Comparison of ENCODE assay signal across 25 cellular contexts in genomic region chr13:32087955-32088747, GRCh38. TPM values are rescaled to one million over a fixed set of nuclear protein-coding genes. Genes with fewer than 3 reads are reported as not detected.
A peak's percentile ranks its signal among the peaks of the same experiment; 100 is the strongest.
DNase-seq lines count a peak whose midpoint lies in the region; ATAC-seq and TF ChIP-seq lines count a peak whose summit lies in the region.
"Had no signal": no experiment of that assay in that cellular context is flagged by ENCODE, and none has a peak within 500 bp of the region (broad histone marks: within the 10 kb centered on the region; RNA-seq: fewer than 3 reads in every experiment).

No MANE protein-coding gene starts in this region.

- H3K56ac ChIP-seq in IMR-90 (ENCODE audit: extremely low read depth, insufficient read depth, low read length), result no peak overlapping the region

- no peaks in the 10 kb centered on the region for H3K9me3 ChIP-seq in IMR-90 (ENCODE audit: control insufficient read depth, insufficient read depth, low read length)
- H3K9me3 ChIP-seq in smooth muscle cell (replicated peaks; ENCODE audit: low read depth), result no peaks in the 10 kb centered on the region
- H3K9me3 ChIP-seq: ascending aorta, thoracic aorta had no signal

- H3K79me1 ChIP-seq in IMR-90 (ENCODE audit: low read depth in 1 of 2, low read length in 2 of 2), result peaks cover 0 to 8% of the 10 kb centered on the region in 2 experiments; a peak in 2 of 4 replicates

- intact Hi-C loops in IMR-90 (cut with micrococcal nuclease), result loop anchor here (10.0 kb wide), 1 partner anchor 53 kb away; the partner anchor contains the start of gene FRY

- H3K23ac ChIP-seq in IMR-90 (ENCODE audit: low read depth, low read length), result 0 out of 2 replicates have a peak overlapping the region, but pooled peaks have one; percentile 0

- H3K9ac ChIP-seq in IMR-90 (ENCODE audit: low read depth, low read length) (no peak overlapping the region), smooth muscle cell (ENCODE audit: low read depth) (no peak overlapping the region)

- H3F3A ChIP-seq in smooth muscle cell (ENCODE audit: low read depth), result no peaks in the 10 kb centered on the region

- no TSS peak for BruUV-seq in IMR-90 (replicated peaks; lab: Mats Ljungman, UMichigan)

- H3K27ac ChIP-seq in IMR-90 (ENCODE audit: insufficient read depth, low read length) (peak overlapping the region; percentile 0; the same call in 1 of the 2 replicates), smooth muscle cell (ENCODE audit: low read depth) (peak overlapping the region; percentile 17)
- H3K27ac ChIP-seq: ascending aorta, RWPE1, SK-N-MC, thoracic aorta, WERI-Rb-1 had no signal

- TF ChIP-seq CTCF in IMR-90 (conservative IDR thresholded peaks at IDR 0.05; ENCODE audit: low read depth, low read length) (no peak), smooth muscle cell (IDR thresholded peaks at IDR 0.05; ENCODE audit: borderline replicate concordance, insufficient read depth, poor library complexity, severe bottlenecking) (no peak)

- peak overlapping the region; percentile 2; the same call in 1 of the 2 replicates for H2BK120ac ChIP-seq in IMR-90 (ENCODE audit: low read depth, low read length)

- WGBS in IMR-90 (ENCODE audit: extremely low coverage in 2 of 2, insufficient read length in 1 of 2), 2 experiments, result no CpG with 5 or more reads among the region's 1 CpG
- 71% methylated on average over 1 of the region's 1 CpG for WGBS in smooth muscle cell (ENCODE audit: low lambda C conversion rate)

- H4K20me1 ChIP-seq in IMR-90 (ENCODE audit: insufficient read depth, low read length) (no peaks in the 10 kb centered on the region), smooth muscle cell (ENCODE audit: low read depth) (no peaks in the 10 kb centered on the region)

- H2AFZ ChIP-seq in IMR-90 (replicated peaks; ENCODE audit: low read length, poor library complexity), result no peak overlapping the region
- H2AFZ ChIP-seq in smooth muscle cell (ENCODE audit: low read depth), result no peak overlapping the region

- no peak overlapping the region for H3K4me3 ChIP-seq in IMR-90 (ENCODE audit: insufficient read depth, low read depth, low read length)
- no peak overlapping the region for H3K4me3 ChIP-seq in smooth muscle cell
- H3K4me3 ChIP-seq: ascending aorta, SK-N-MC, thoracic aorta had no signal

- no peak overlapping the region for H2BK15ac ChIP-seq in IMR-90 (ENCODE audit: low read depth, low read length)

- peak overlapping the region; percentile 12; the same call in 1 of the 2 replicates for H3K4me2 ChIP-seq in IMR-90 (ENCODE audit: low read depth, low read length)
- H3K4me2 ChIP-seq in smooth muscle cell, result no peak overlapping the region

- no peaks in the 10 kb centered on the region for H3K27me3 ChIP-seq in IMR-90 (ENCODE audit: control insufficient read depth, insufficient read depth, low read length)
- H3K27me3 ChIP-seq in smooth muscle cell (ENCODE audit: low read depth), result no peaks in the 10 kb centered on the region
- H3K27me3 ChIP-seq: ascending aorta had no signal

- in situ Hi-C loops in IMR-90 (cut with MboI; ENCODE audit: low sequenced_read_pairs), result no loop called here

- no peak overlapping the region for H4K8ac ChIP-seq in IMR-90 (ENCODE audit: low read depth in 2 of 2, low read length in 2 of 2)

- no peak overlapping the region for H3K14ac ChIP-seq in IMR-90 (replicated peaks; ENCODE audit: low read depth, low read length)

- POLR2A ChIA-PET in IMR-90 (lab: Charles Lee; ENCODE audit: unreplicated experiment), result interaction anchor here (0.7 kb wide), 1 partner anchor 19 kb away, joined by 4 read pairs; no protein-coding TSS in a partner anchor

- H3K36me3 ChIP-seq in IMR-90 (ENCODE audit: control insufficient read depth, insufficient read depth, low read length), result peaks cover 5% of the 10 kb centered on the region; the same call in 1 of the 2 replicates
- no peaks in the 10 kb centered on the region for H3K36me3 ChIP-seq in smooth muscle cell (ENCODE audit: low read depth)
- H3K36me3 ChIP-seq: thoracic aorta, WERI-Rb-1 had no signal

- H3K4ac ChIP-seq in IMR-90 (ENCODE audit: low read depth, low read length), result no peak overlapping the region; the same call in 1 of the 2 replicates

- peak overlapping the region; percentile 11; the same call in 1 of the 2 replicates for H2BK20ac ChIP-seq in IMR-90 (ENCODE audit: low read depth, low read length)

- no peak overlapping the region for H2AK9ac ChIP-seq in IMR-90 (replicated peaks; ENCODE audit: low read depth, low read length, poor library complexity)

- H2AK5ac ChIP-seq in IMR-90 (ENCODE audit: low read depth, low read length), result no peak overlapping the region

- dilution Hi-C loops in IMR-90 (cut with HindIII; ENCODE audit: low sequenced_read_pairs, unreplicated experiment), result no loop called here

- peak overlapping the region; percentile 68 for H2BK5ac ChIP-seq in IMR-90 (ENCODE audit: low read depth, low read length, poor library complexity, severe bottlenecking)

- H3K9me1 ChIP-seq in IMR-90 (ENCODE audit: insufficient read depth, low read length), result peaks cover 7% of the 10 kb centered on the region

- ATAC-seq in IMR-90 (ENCODE audit: low read depth) (peak; percentile 75), HG03571 (IDR thresholded peaks at IDR 0.05; ENCODE audit: unreplicated experiment) (no peak)
- ATAC-seq: activated CD8-positive, alpha-beta memory T cell treated with anti-CD3 and anti-CD28 coated beads, Interleukin-2, amount 10 ng/mL, durations not matched to agents 7 days and 5 days; activated T-cell treated with anti-CD3 and anti-CD28 coated beads, Interleukin-2, amount 50 U/mL, for 72 hours; natural killer cell had no signal

- TF ChIP-seq RAD21 in IMR-90 (IDR thresholded peaks at IDR 0.05; ENCODE audit: low read length), result no peak

- TF ChIP-seq POLR2A in IMR-90 (IDR thresholded peaks at IDR 0.05; ENCODE audit: low read depth, low read length), result no peak

- CTCF ChIA-PET in IMR-90 (lab: Yijun Ruan, JAX), result no interaction called here

- H3K4me1 ChIP-seq in IMR-90 (ENCODE audit: control insufficient read depth, insufficient read depth, low read length) (peaks cover 9% of the 10 kb centered on the region), smooth muscle cell (ENCODE audit: low read depth) (peaks cover 30% of the 10 kb centered on the region)

- H4K5ac ChIP-seq in IMR-90 (ENCODE audit: low read depth, low read length), result no peak overlapping the region

- DNase-seq in IMR-90, result peak; percentile 75
- DNase-seq in amniotic epithelial cell (ENCODE audit: low read depth), result peak; percentile 2
- peak; percentile 37 for DNase-seq in iris pigment epithelial cell (ENCODE audit: low read depth)
- no peak for DNase-seq in smooth muscle cell (lab: John Stamatoyannopoulos, UW; ENCODE audit: unreplicated experiment)
- no peak for DNase-seq in amygdala (lab: John Stamatoyannopoulos, UW)
- DNase-seq in anterior cingulate cortex (lab: John Stamatoyannopoulos, UW), result no peak
- DNase-seq: activated CD4-positive, alpha-beta T cell treated with anti-CD3 and anti-CD28 coated beads, Interleukin-2, amount 10 ng/mL, durations not matched to agents 7 days and 5 days; activated CD8-positive, alpha-beta memory T cell treated with anti-CD3 and anti-CD28 coated beads, Interleukin-2, amount 10 ng/mL, durations not matched to agents 7 days and 5 days; activated naive CD4-positive, alpha-beta T cell treated with anti-CD3 and anti-CD28 coated beads for 36 hours; activated T-cell treated with anti-CD3 and anti-CD28 coated beads, Interleukin-2, amount 50 U/mL, for 72 hours; AML-193; CD4-positive, alpha-beta memory T cell; DMS53; head of caudate nucleus; natural killer cell; NCI-H1694 treated with DMSO at 0.1 percent for 48 hours; stimulated activated CD4-positive, alpha-beta T cell treated with anti-CD3 and anti-CD28 coated beads, Interleukin-4, amount 100 ng/mL, for 4 hours; stimulated activated naive CD4-positive, alpha-beta T cell treated with Interleukin-2 at 50 U/mL for 16 hours; T-helper 2 cell; WERI-Rb-1 had no signal

- no peak overlapping the region for H3K18ac ChIP-seq in IMR-90 (ENCODE audit: low read depth, low read length)

- H4K91ac ChIP-seq in IMR-90 (ENCODE audit: insufficient read depth, low read depth, low read length), result no peak overlapping the region

- no peaks in the 10 kb centered on the region for H3K79me2 ChIP-seq in smooth muscle cell (ENCODE audit: low read depth)

TF ChIP-seq in IMR-90, 13 proteins besides CTCF, POLR2A, EP300 and RAD21 (continues in another document):
- no peak for TF ChIP-seq NFE2L2 (IDR thresholded peaks at IDR 0.05; ENCODE audit: low read depth, low read length)
- TF ChIP-seq RFX5 (IDR thresholded peaks at IDR 0.05; ENCODE audit: low read depth, low read length), result no peak
- no peak for TF ChIP-seq FOS (IDR thresholded peaks at IDR 0.05; ENCODE audit: low read depth, low read length)
- no peak for TF ChIP-seq MAFK (IDR thresholded peaks at IDR 0.05; ENCODE audit: low read depth, low read length)
- TF ChIP-seq RCOR1 (IDR thresholded peaks at IDR 0.05; ENCODE audit: insufficient replicate concordance, low read length), result no peak
- TF ChIP-seq CHD1 (IDR thresholded peaks at IDR 0.05; ENCODE audit: low read depth, low read length), result no peak
- TF ChIP-seq MXI1 (IDR thresholded peaks at IDR 0.05; ENCODE audit: borderline replicate concordance, low read depth, low read length), result no peak
- TF ChIP-seq USF2 (IDR thresholded peaks at IDR 0.05; ENCODE audit: low read depth, low read length), result no peak
- TF ChIP-seq SMC3 (IDR thresholded peaks at IDR 0.05; ENCODE audit: low read depth, low read length), result no peak
- TF ChIP-seq BHLHE40 (IDR thresholded peaks at IDR 0.05; ENCODE audit: low read depth, low read length), result no peak

RNA-seq across cellular contexts. Expression of gene FRY, which starts 56.6 kb away (rescaled TPM):
- total RNA-seq in IMR-90 (2012; rRNA removed) (3.0 and 4.2 TPM in 2 replicates), smooth muscle cell (1.9 and 3.2 TPM in 2 replicates)
- polyA plus RNA-seq in IMR-90 (2012; rRNA removed) (3.0 and 4.8 TPM in 2 replicates), smooth muscle cell (0.95 and 1.1 TPM in 2 replicates)
- polyA plus RNA-seq in IMR-90 (2012; cell fraction: cytosol; rRNA removed), result 3.6 and 4.1 TPM in 2 replicates
- polyA plus RNA-seq in IMR-90 (2012; cell fraction: nucleus; rRNA removed; ENCODE audit: low replicate concordance), result 5.4 and 11.0 TPM in 2 replicates

Comparison
In these comparisons a context has a peak if more than half of its experiments do, and no peak if none do; other contexts are left out.
1. DNase-seq: peak in IMR-90 (single experiment), amniotic epithelial cell (single experiment) and iris pigment epithelial cell (single experiment); none in smooth muscle cell (single experiment), amygdala (0 of 56) and anterior cingulate cortex (0 of 58).